ENCODE assay signal across 1 cellular context in the genomic region with DNA sequence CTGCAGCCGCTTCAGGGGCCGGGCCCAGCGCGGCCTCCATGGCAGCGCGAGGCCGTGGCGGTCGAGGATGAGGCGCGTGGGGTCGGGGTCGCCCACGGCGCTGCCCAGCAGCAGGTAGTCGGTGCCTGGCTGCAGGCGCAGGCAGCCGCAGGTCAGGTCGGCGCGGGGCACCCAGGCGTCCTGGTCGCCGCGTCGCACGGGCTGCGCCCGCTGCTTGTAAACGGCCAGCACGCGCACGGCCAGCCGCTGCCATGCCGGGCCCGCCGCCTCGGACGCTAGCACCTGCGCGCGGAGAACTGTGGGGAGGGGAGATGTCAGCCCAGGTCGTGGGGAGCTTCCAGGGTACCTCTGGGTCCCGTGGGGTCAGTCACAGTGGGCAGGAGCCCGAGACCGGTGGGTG.
TF ChIP-seq lines count a peak whose summit lies in the region.

No MANE protein-coding gene starts in this region.

TF ChIP-seq in HCT116, 20 proteins besides CTCF, POLR2A, EP300 and RAD21 (continued from another document):
- TF ChIP-seq, protein P1, sequence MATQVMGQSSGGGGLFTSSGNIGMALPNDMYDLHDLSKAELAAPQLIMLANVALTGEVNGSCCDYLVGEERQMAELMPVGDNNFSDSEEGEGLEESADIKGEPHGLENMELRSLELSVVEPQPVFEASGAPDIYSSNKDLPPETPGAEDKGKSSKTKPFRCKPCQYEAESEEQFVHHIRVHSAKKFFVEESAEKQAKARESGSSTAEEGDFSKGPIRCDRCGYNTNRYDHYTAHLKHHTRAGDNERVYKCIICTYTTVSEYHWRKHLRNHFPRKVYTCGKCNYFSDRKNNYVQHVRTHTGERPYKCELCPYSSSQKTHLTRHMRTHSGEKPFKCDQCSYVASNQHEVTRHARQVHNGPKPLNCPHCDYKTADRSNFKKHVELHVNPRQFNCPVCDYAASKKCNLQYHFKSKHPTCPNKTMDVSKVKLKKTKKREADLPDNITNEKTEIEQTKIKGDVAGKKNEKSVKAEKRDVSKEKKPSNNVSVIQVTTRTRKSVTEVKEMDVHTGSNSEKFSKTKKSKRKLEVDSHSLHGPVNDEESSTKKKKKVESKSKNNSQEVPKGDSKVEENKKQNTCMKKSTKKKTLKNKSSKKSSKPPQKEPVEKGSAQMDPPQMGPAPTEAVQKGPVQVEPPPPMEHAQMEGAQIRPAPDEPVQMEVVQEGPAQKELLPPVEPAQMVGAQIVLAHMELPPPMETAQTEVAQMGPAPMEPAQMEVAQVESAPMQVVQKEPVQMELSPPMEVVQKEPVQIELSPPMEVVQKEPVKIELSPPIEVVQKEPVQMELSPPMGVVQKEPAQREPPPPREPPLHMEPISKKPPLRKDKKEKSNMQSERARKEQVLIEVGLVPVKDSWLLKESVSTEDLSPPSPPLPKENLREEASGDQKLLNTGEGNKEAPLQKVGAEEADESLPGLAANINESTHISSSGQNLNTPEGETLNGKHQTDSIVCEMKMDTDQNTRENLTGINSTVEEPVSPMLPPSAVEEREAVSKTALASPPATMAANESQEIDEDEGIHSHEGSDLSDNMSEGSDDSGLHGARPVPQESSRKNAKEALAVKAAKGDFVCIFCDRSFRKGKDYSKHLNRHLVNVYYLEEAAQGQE (IDR thresholded peaks at IDR 0.05; ENCODE audit: low read depth): no peak
- TF ChIP-seq, protein P2, sequence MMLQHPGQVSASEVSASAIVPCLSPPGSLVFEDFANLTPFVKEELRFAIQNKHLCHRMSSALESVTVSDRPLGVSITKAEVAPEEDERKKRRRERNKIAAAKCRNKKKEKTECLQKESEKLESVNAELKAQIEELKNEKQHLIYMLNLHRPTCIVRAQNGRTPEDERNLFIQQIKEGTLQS (IDR thresholded peaks at IDR 0.05): no peak
- TF ChIP-seq ZFX (IDR thresholded peaks at IDR 0.05): no peak
